ENCODE assay signal across 17 cellular contexts in genomic region chr6:3785745-3786098, GRCh38. TPM values are rescaled to one million over a fixed set of nuclear protein-coding genes. Genes with fewer than 3 reads are reported as not detected.
DNase-seq lines count a peak whose midpoint lies in the region; ATAC-seq and TF ChIP-seq lines count a peak whose summit lies in the region.
"Had no signal": no experiment of that assay in that cellular context is flagged by ENCODE, and none has a peak within 500 bp of the region (broad histone marks: within the 10 kb centered on the region; RNA-seq: fewer than 3 reads in every experiment).

No MANE protein-coding gene starts in this region.

- no peak for TF ChIP-seq CTCF in IMR-90 (conservative IDR thresholded peaks at IDR 0.05; ENCODE audit: low read depth, low read length)
- TF ChIP-seq CTCF in RWPE2 (IDR thresholded peaks at IDR 0.05; ENCODE audit: poor library complexity, severe bottlenecking): no peak
- no peak for TF ChIP-seq CTCF in right lobe of liver (IDR thresholded peaks at IDR 0.05)

- H2AFZ ChIP-seq in IMR-90 (replicated peaks; ENCODE audit: low read length, poor library complexity): no peak overlapping the region

- no peak overlapping the region for H2AK5ac ChIP-seq in IMR-90 (ENCODE audit: low read depth, low read length)

- in situ Hi-C loops in IMR-90 (cut with MboI; ENCODE audit: low sequenced_read_pairs): no loop called here

- no peak overlapping the region for H2BK120ac ChIP-seq in IMR-90 (ENCODE audit: low read depth, low read length)

- TF ChIP-seq RAD21 in IMR-90 (IDR thresholded peaks at IDR 0.05; ENCODE audit: low read length): no peak

- no peak overlapping the region for H3K4me2 ChIP-seq in IMR-90 (ENCODE audit: low read depth, low read length)
- H3K4me2 ChIP-seq in skeletal muscle satellite cell (ENCODE audit: low read length): peak overlapping the region; percentile 12
- H3K4me2 ChIP-seq: A549, GM23338 had no signal

- H3K4me3 ChIP-seq in IMR-90 (ENCODE audit: insufficient read depth, low read depth, low read length) (no peak overlapping the region), RWPE2 (ENCODE audit: severe bottlenecking) (no peak overlapping the region), right lobe of liver (no peak overlapping the region), skeletal muscle satellite cell (ENCODE audit: low read length) (no peak overlapping the region)
- H3K4me3 ChIP-seq: A549; BLaER1 treated with 17β-estradiol and CSF1 and Interleukin-3, amounts not matched to agents 10 nM and 100 nM; GM23338 had no signal

- WGBS in IMR-90 (ENCODE audit: extremely low coverage in 2 of 2, insufficient read length in 1 of 2), 2 experiments: no CpG with 5 or more reads among the region's 5 CpGs
- WGBS in right lobe of liver (ENCODE audit: insufficient coverage, low coverage, low lambda C conversion rate, missing lambda C conversion rate): 60% methylated on average over 5 of the region's 5 CpGs

- H2BK15ac ChIP-seq in IMR-90 (ENCODE audit: low read depth, low read length): no peak overlapping the region

- no peak overlapping the region; the same call in 1 of the 2 replicates for H4K5ac ChIP-seq in IMR-90 (ENCODE audit: low read depth, low read length)

- no peak overlapping the region for H3K23ac ChIP-seq in IMR-90 (ENCODE audit: low read depth, low read length)

- intact Hi-C loops in IMR-90 (cut with micrococcal nuclease): no loop called here
- intact Hi-C loops in right lobe of liver (cut with DNase I): no loop called here

- H3K9me3 ChIP-seq in IMR-90 (ENCODE audit: control insufficient read depth, insufficient read depth, low read length): no peaks in the 10 kb centered on the region
- H3K9me3 ChIP-seq in RWPE2 (ENCODE audit: severe bottlenecking): no peaks in the 10 kb centered on the region
- no peaks in the 10 kb centered on the region for H3K9me3 ChIP-seq in right lobe of liver
- no peaks in the 10 kb centered on the region for H3K9me3 ChIP-seq in skeletal muscle satellite cell (replicated peaks; ENCODE audit: low read length)
- H3K9me3 ChIP-seq: A549; BLaER1 treated with 17β-estradiol and CSF1 and Interleukin-3, amounts not matched to agents 10 nM and 100 nM had no signal

- no peaks in the 10 kb centered on the region for H3K27me3 ChIP-seq in IMR-90 (ENCODE audit: control insufficient read depth, insufficient read depth, low read length)
- no peaks in the 10 kb centered on the region for H3K27me3 ChIP-seq in RWPE2 (ENCODE audit: insufficient read depth, poor library complexity, severe bottlenecking)
- H3K27me3 ChIP-seq in right lobe of liver: no peaks in the 10 kb centered on the region
- H3K27me3 ChIP-seq in skeletal muscle satellite cell (ENCODE audit: control insufficient read depth, insufficient read depth, low read length): no peaks in the 10 kb centered on the region
- H3K27me3 ChIP-seq: BLaER1 treated with 17β-estradiol and CSF1 and Interleukin-3, amounts not matched to agents 10 nM and 100 nM had no signal

- no peak overlapping the region for H3K56ac ChIP-seq in IMR-90 (ENCODE audit: extremely low read depth, insufficient read depth, low read length)

- H3K18ac ChIP-seq in IMR-90 (ENCODE audit: low read depth, low read length): peak overlapping the region; percentile 62

- H2BK5ac ChIP-seq in IMR-90 (ENCODE audit: low read depth, low read length, poor library complexity, severe bottlenecking): no peak overlapping the region

- no TSS peak for BruUV-seq in IMR-90 (replicated peaks; lab: Mats Ljungman, UMichigan)

- H3K9ac ChIP-seq in IMR-90 (ENCODE audit: low read depth, low read length) (no peak overlapping the region), skeletal muscle satellite cell (ENCODE audit: low read depth, low read length) (no peak overlapping the region)
- H3K9ac ChIP-seq: BLaER1 treated with 17β-estradiol and CSF1 and Interleukin-3, amounts not matched to agents 10 nM and 100 nM had no signal

- peaks cover 13% of the 10 kb centered on the region for H3K9me1 ChIP-seq in IMR-90 (ENCODE audit: insufficient read depth, low read length)

- CTCF ChIA-PET in IMR-90 (lab: Yijun Ruan, JAX): no interaction called here

- TF ChIP-seq POLR2A in IMR-90 (IDR thresholded peaks at IDR 0.05; ENCODE audit: low read depth, low read length) (no peak), right lobe of liver (IDR thresholded peaks at IDR 0.05) (no peak)

- DNase-seq in IMR-90 (no peak), RWPE2 (ENCODE audit: low spot score) (no peak), right lobe of liver (no peak), GDM1 (lab: John Stamatoyannopoulos, UW) (no peak), HK-2 (ENCODE audit: unreplicated experiment) (no peak)
- DNase-seq: Calu3; CD8-positive, alpha-beta T cell; DMS53; DND-41; EL had no signal

- H3K27ac ChIP-seq in IMR-90 (ENCODE audit: insufficient read depth, low read length) (no peak overlapping the region), RWPE2 (ENCODE audit: poor library complexity, severe bottlenecking) (peak overlapping the region; percentile 90), right lobe of liver (peak overlapping the region in 2 of 3 donors; percentile 98 to 99)
- H3K27ac ChIP-seq: 22Rv1; A549; BLaER1 treated with 17β-estradiol and CSF1 and Interleukin-3, amounts not matched to agents 10 nM and 100 nM; HL-60 had no signal

- no peak overlapping the region for H4K8ac ChIP-seq in IMR-90 (ENCODE audit: low read depth in 2 of 2, low read length in 2 of 2)

- ATAC-seq in IMR-90 (ENCODE audit: low read depth): no peak
- no peak for ATAC-seq in RWPE2 (ENCODE audit: low read depth)
- ATAC-seq in right lobe of liver: no peak
- ATAC-seq in GM18517 (IDR thresholded peaks at IDR 0.05; ENCODE audit: unreplicated experiment): no peak
- ATAC-seq: A549; CD8-positive, alpha-beta T cell; GM23338 had no signal

- H4K91ac ChIP-seq in IMR-90 (ENCODE audit: insufficient read depth, low read depth, low read length): no peak overlapping the region

- H2AK9ac ChIP-seq in IMR-90 (replicated peaks; ENCODE audit: low read depth, low read length, poor library complexity): no peak overlapping the region

- no peaks in the 10 kb centered on the region for H3K36me3 ChIP-seq in IMR-90 (ENCODE audit: control insufficient read depth, insufficient read depth, low read length)
- H3K36me3 ChIP-seq in RWPE2 (ENCODE audit: low read depth): no peaks in the 10 kb centered on the region
- H3K36me3 ChIP-seq in right lobe of liver: no peaks in the 10 kb centered on the region
- H3K36me3 ChIP-seq in skeletal muscle satellite cell (ENCODE audit: insufficient read depth, low read length): no peaks in the 10 kb centered on the region
- H3K36me3 ChIP-seq: BLaER1 treated with 17β-estradiol and CSF1 and Interleukin-3, amounts not matched to agents 10 nM and 100 nM had no signal

- H2BK20ac ChIP-seq in IMR-90 (ENCODE audit: low read depth, low read length): peak overlapping the region; percentile 29; the same call in 1 of the 2 replicates

- dilution Hi-C loops in IMR-90 (cut with HindIII; ENCODE audit: low sequenced_read_pairs, unreplicated experiment): no loop called here

- no peaks in the 10 kb centered on the region for H3K79me1 ChIP-seq in IMR-90 (ENCODE audit: low read depth in 1 of 2, low read length in 2 of 2)

- POLR2A ChIA-PET in IMR-90 (lab: Charles Lee; ENCODE audit: unreplicated experiment): no interaction called here

- H3K4ac ChIP-seq in IMR-90 (ENCODE audit: low read depth, low read length): peak overlapping the region; percentile 39; the same call in 1 of the 2 replicates

- no peak overlapping the region for H3K14ac ChIP-seq in IMR-90 (replicated peaks; ENCODE audit: low read depth, low read length)

- H3K4me1 ChIP-seq in IMR-90 (ENCODE audit: control insufficient read depth, insufficient read depth, low read length) (peaks cover 23% of the 10 kb centered on the region), RWPE2 (ENCODE audit: insufficient read depth, poor library complexity, severe bottlenecking) (peaks cover 33% of the 10 kb centered on the region), right lobe of liver (peaks cover 0 to 50% (median 19%) of the 10 kb centered on the region in 4 donors), skeletal muscle satellite cell (ENCODE audit: control insufficient read depth, insufficient read depth, low read length) (peaks cover 14% of the 10 kb centered on the region)

- H4K20me1 ChIP-seq in IMR-90 (ENCODE audit: insufficient read depth, low read length): no peaks in the 10 kb centered on the region
- H4K20me1 ChIP-seq: BLaER1 treated with 17β-estradiol and CSF1 and Interleukin-3, amounts not matched to agents 10 nM and 100 nM had no signal

TF ChIP-seq in IMR-90, 13 proteins besides CTCF, POLR2A, EP300 and RAD21 (continues in another document):
- no peak for TF ChIP-seq USF2 (IDR thresholded peaks at IDR 0.05; ENCODE audit: low read depth, low read length)
- no peak for TF ChIP-seq CHD1 (IDR thresholded peaks at IDR 0.05; ENCODE audit: low read depth, low read length)
- no peak for TF ChIP-seq MAFK (IDR thresholded peaks at IDR 0.05; ENCODE audit: low read depth, low read length)
- TF ChIP-seq FOS (IDR thresholded peaks at IDR 0.05; ENCODE audit: low read depth, low read length): no peak
- no peak for TF ChIP-seq RFX5 (IDR thresholded peaks at IDR 0.05; ENCODE audit: low read depth, low read length)
- no peak for TF ChIP-seq BHLHE40 (IDR thresholded peaks at IDR 0.05; ENCODE audit: low read depth, low read length)
- TF ChIP-seq MAZ (IDR thresholded peaks at IDR 0.05; ENCODE audit: borderline replicate concordance, low read depth, low read length): no peak
- no peak for TF ChIP-seq CEBPB (IDR thresholded peaks at IDR 0.05; ENCODE audit: low read depth, low read length)
- no peak for TF ChIP-seq MXI1 (IDR thresholded peaks at IDR 0.05; ENCODE audit: borderline replicate concordance, low read depth, low read length)
- TF ChIP-seq NFE2L2 (IDR thresholded peaks at IDR 0.05; ENCODE audit: low read depth, low read length): no peak

RNA-seq across cellular contexts. Expression of gene PXDC1, which starts 34.2 kb away (rescaled TPM):
- total RNA-seq in IMR-90 (2012; rRNA removed) (66.4 and 72.2 TPM in 2 replicates), right lobe of liver (100 to 1,000 TPM in 3 of 6 experiments, 10 to 100 TPM in 3; 50.5 to 250 (median 97.5) TPM)
- 56.7 and 63.3 TPM in 2 replicates for polyA plus RNA-seq in IMR-90 (2012; rRNA removed)
- 42.0 and 49.1 TPM in 2 replicates for polyA plus RNA-seq in IMR-90 (2012; cell fraction: cytosol; rRNA removed)
- 40.5 and 49.4 TPM in 2 replicates for polyA plus RNA-seq in IMR-90 (2012; cell fraction: nucleus; rRNA removed; ENCODE audit: low replicate concordance)
- 31.2 and 33.6 TPM in 2 replicates for total RNA-seq in skeletal muscle satellite cell (2012; rRNA removed)
